1 cellular context compared by ENCODE assay signal in genomic region chr3:184241447-184242296, GRCh38.
TF ChIP-seq lines count a peak whose summit lies in the region.

No MANE protein-coding gene starts in this region.

TF ChIP-seq in GM12878, 131 proteins besides CTCF, POLR2A, EP300 and RAD21:
- TF ChIP-seq IKZF1 (conservative IDR thresholded peaks at IDR 0.05) (no peak), REST (IDR thresholded peaks at IDR 0.05; ENCODE audit: low read depth, low read length) (no peak), SMC3 (IDR thresholded peaks at IDR 0.05; ENCODE audit: borderline replicate concordance, low read length) (peak; percentile 9; the same call in 1 of the 2 replicates)
